ENCODE assay signal across 9 cellular contexts in the genomic region with DNA sequence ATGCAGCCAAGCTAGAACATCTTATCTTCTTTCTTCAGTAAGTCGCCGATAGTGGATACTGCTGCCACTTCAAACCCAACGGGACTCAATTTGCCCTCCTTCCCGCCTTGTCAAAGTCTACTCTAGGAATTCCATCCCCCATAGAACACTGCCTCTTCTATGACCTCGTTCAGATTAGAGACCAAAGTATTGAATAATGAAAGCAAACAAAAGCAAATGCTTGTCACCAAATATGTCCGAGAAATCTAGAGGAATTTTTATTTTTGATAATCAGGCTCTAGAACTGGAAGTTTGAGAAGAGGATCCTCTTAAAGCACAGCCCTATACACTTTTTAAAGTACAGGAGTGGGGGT. TPM values are rescaled to one million over a fixed set of nuclear protein-coding genes. Genes with fewer than 3 reads are reported as not detected.
DNase-seq lines count a peak whose midpoint lies in the region; ATAC-seq, FAIRE-seq and TF ChIP-seq lines count a peak whose summit lies in the region.
"Had no signal": no experiment of that assay in that cellular context is flagged by ENCODE, and none has a peak within 500 bp of the region (broad histone marks: within the 10 kb centered on the region; RNA-seq: fewer than 3 reads in every experiment).

No MANE protein-coding gene starts in this region.

- H3K4me3 Mint-ChIP-seq in CD4-positive, alpha-beta memory T cell, result peak overlapping the region; percentile 91 to 97 (median 96)

- CTCF ChIA-PET in CD4-positive, alpha-beta memory T cell (lab: Charles Lee; ENCODE audit: partially characterized antibody), result no interaction called here

- no peak for DNase-seq in CD4-positive, alpha-beta memory T cell
- DNase-seq in NCI-H2029 treated with DMSO at 0.1 percent for 48 hours (lab: John Stamatoyannopoulos, UW), result peak; percentile 94
- no peak for DNase-seq in RCC 7860 (ENCODE audit: low spot score)
- no peak for DNase-seq in GM19240 (ENCODE audit: insufficient read length, low spot score)

- peaks cover 13% of the 10 kb centered on the region for H3K36me3 ChIP-seq in CD4-positive, alpha-beta memory T cell (ENCODE audit: insufficient read depth, low read length)
- peaks cover 5% of the 10 kb centered on the region for H3K36me3 ChIP-seq in ectodermal cell (ENCODE audit: control insufficient read depth, insufficient read depth, low read length)
- H3K36me3 ChIP-seq in neural cell (ENCODE audit: insufficient read depth, low read length), result no peaks in the 10 kb centered on the region

- TF ChIP-seq CTCF in neural cell (IDR thresholded peaks at IDR 0.05; ENCODE audit: poor library complexity, severe bottlenecking), result no peak

- H3K79me2 ChIP-seq in neural cell (replicated peaks; ENCODE audit: insufficient read depth, low read length), result peaks cover 42% of the 10 kb centered on the region

- H3K36me3 Mint-ChIP-seq in CD4-positive, alpha-beta memory T cell, result peaks cover 17 to 45% of the 10 kb centered on the region in 2 donors

- H3K9me3 Mint-ChIP-seq in CD4-positive, alpha-beta memory T cell, result peaks cover 0 to 2% (median 0%) of the 10 kb centered on the region in 8 donors

- H3K4me1 Mint-ChIP-seq in CD4-positive, alpha-beta memory T cell, result peaks cover 33 to 75% (median 53%) of the 10 kb centered on the region in 4 donors

- peak overlapping the region; percentile 82 for H3K4me2 ChIP-seq in neural cell (ENCODE audit: low read length)

- TF ChIP-seq EP300 in neural cell (conservative IDR thresholded peaks at IDR 0.05; ENCODE audit: poor library complexity, severe bottlenecking), result no peak

- peak overlapping the region; percentile 99 for H2AFZ ChIP-seq in neural cell (ENCODE audit: low read depth, low read length)

- H3K27me3 ChIP-seq in CD4-positive, alpha-beta memory T cell (ENCODE audit: insufficient read depth, low read length), result no peaks in the 10 kb centered on the region
- no peaks in the 10 kb centered on the region for H3K27me3 ChIP-seq in ectodermal cell (ENCODE audit: control insufficient read depth, insufficient read depth, low read length, poor library complexity, severe bottlenecking)
- H3K27me3 ChIP-seq in neural cell (ENCODE audit: insufficient read depth, low read depth, low read length), result no peaks in the 10 kb centered on the region

- H3K9me3 ChIP-seq in CD4-positive, alpha-beta memory T cell (ENCODE audit: control insufficient read depth in 1 of 2, low read length in 2 of 2), result no peaks in the 10 kb centered on the region
- H3K9me3 ChIP-seq in ectodermal cell (ENCODE audit: control insufficient read depth, low read length), result no peaks in the 10 kb centered on the region
- no peaks in the 10 kb centered on the region for H3K9me3 ChIP-seq in neural cell (ENCODE audit: low read length)

- peaks cover 35% of the 10 kb centered on the region for H3K4me1 ChIP-seq in CD4-positive, alpha-beta memory T cell (ENCODE audit: insufficient read depth, low read length)
- H3K4me1 ChIP-seq in ectodermal cell (ENCODE audit: control insufficient read depth, insufficient read depth, low read length), result peaks cover 4% of the 10 kb centered on the region

- ATAC-seq in GM21423 (IDR thresholded peaks at IDR 0.05; ENCODE audit: unreplicated experiment) (no peak), HG03520 (IDR thresholded peaks at IDR 0.05; ENCODE audit: unreplicated experiment) (no peak)

- H3K27ac Mint-ChIP-seq in CD4-positive, alpha-beta memory T cell, result peak overlapping the region; percentile 84 to 98 (median 94)

- no peaks in the 10 kb centered on the region for H3K9me2 ChIP-seq in neural cell (ENCODE audit: insufficient read depth, low read length)

- no peaks in the 10 kb centered on the region for H3K27me3 Mint-ChIP-seq in CD4-positive, alpha-beta memory T cell

- TF ChIP-seq RAD21 in neural cell (conservative IDR thresholded peaks at IDR 0.05), result no peak

- POLR2A ChIA-PET in CD4-positive, alpha-beta memory T cell (lab: Charles Lee; ENCODE audit: partially characterized antibody), result interaction anchor here (0.6 to 2.2 kb wide), 6 partner anchors 8 to 174 kb away, joined by 3 to 28 read pairs (median 4); a partner anchor contains a TSS

- intact Hi-C loops in CD4-positive, alpha-beta memory T cell (cut with micrococcal nuclease), result no loop called here

- WGBS in ectodermal cell, 2 experiments, result 31 to 35% methylated on average over 6 of the region's 6 CpGs

- peak overlapping the region; percentile 45 to 62 for H3K4me3 ChIP-seq in CD4-positive, alpha-beta memory T cell (ENCODE audit: low read length in 2 of 2)
- H3K4me3 ChIP-seq in ectodermal cell (ENCODE audit: insufficient read depth, low read depth, low read length) (peak overlapping the region; percentile 95), neural cell (ENCODE audit: low read length) (peak overlapping the region; percentile 90)

- H4K20me1 ChIP-seq in neural cell (ENCODE audit: insufficient read depth), result no peaks in the 10 kb centered on the region

- peak overlapping the region; percentile 56 for H3K27ac ChIP-seq in CD4-positive, alpha-beta memory T cell (ENCODE audit: low read depth, low read length)
- H3K27ac ChIP-seq in ectodermal cell (ENCODE audit: insufficient read depth, low read depth, low read length, poor library complexity, severe bottlenecking), result no peak overlapping the region
- peak overlapping the region; percentile 82 for H3K27ac ChIP-seq in neural cell (ENCODE audit: low read length)

- no peaks in the 10 kb centered on the region for H3F3A ChIP-seq in neural cell (ENCODE audit: insufficient read depth, low read length, poor library complexity, severe bottlenecking)

- peak overlapping the region; percentile 82 for H3K9ac ChIP-seq in neural cell (ENCODE audit: low read length)

- no peak for FAIRE-seq in RCC 7860 (lab: Jason Lieb, UNC)

TF ChIP-seq in neural cell, 6 proteins besides CTCF, POLR2A, EP300 and RAD21:
- TF ChIP-seq SMC3 (conservative IDR thresholded peaks at IDR 0.05; ENCODE audit: poor library complexity), result no peak
- no peak for TF ChIP-seq POLR2AphosphoS5 (IDR thresholded peaks at IDR 0.05)
- no peak for TF ChIP-seq TAF1 (IDR thresholded peaks at IDR 0.05; ENCODE audit: low read depth)
- no peak for TF ChIP-seq EZH2 (IDR thresholded peaks at IDR 0.05; ENCODE audit: borderline replicate concordance, insufficient read depth, low read length, poor library complexity, severe bottlenecking)

RNA-seq across cellular contexts. Expression of a gene that starts 0.9 kb away (rescaled TPM):
- 10 to 100 TPM; 24.5 to 25.2 TPM for total RNA-seq in CD4-positive, alpha-beta memory T cell
- 1 to 10 TPM; 8.8 to 9.0 TPM for polyA plus RNA-seq in CD4-positive, alpha-beta memory T cell
- 22.4 TPM for polyA plus RNA-seq in ectodermal cell (2013, experiment 1 of 4)
- polyA plus RNA-seq in ectodermal cell (2013, experiment 2 of 4), result 25.3 TPM
- polyA plus RNA-seq in ectodermal cell (2013, experiment 3 of 4), result 17.5 TPM
- 21.1 TPM for polyA plus RNA-seq in ectodermal cell (2013, experiment 4 of 4)
- polyA plus RNA-seq in neural cell, result 23.3 and 23.6 TPM in 2 replicates
- polyA minus RNA-seq in neural cell, result 25.1 and 27.9 TPM in 2 replicates

RNA-seq across cellular contexts. Expression of a gene that starts 12.7 kb away (rescaled TPM):
- 10 to 100 TPM; 13.4 to 15.4 TPM for total RNA-seq in CD4-positive, alpha-beta memory T cell
- polyA plus RNA-seq in CD4-positive, alpha-beta memory T cell, result 10 to 100 TPM; 55.6 to 77.8 TPM
- polyA plus RNA-seq in ectodermal cell (2013, experiment 1 of 4), result 46.3 TPM
- 49.4 TPM for polyA plus RNA-seq in ectodermal cell (2013, experiment 2 of 4)
- polyA plus RNA-seq in ectodermal cell (2013, experiment 3 of 4), result 51.2 TPM
- 49.3 TPM for polyA plus RNA-seq in ectodermal cell (2013, experiment 4 of 4)
- polyA plus RNA-seq in neural cell, result 2.2 and 3.0 TPM in 2 replicates
- 2.4 and 5.6 TPM in 2 replicates for polyA minus RNA-seq in neural cell

RNA-seq across cellular contexts. Expression of a gene that starts 20.9 kb away (rescaled TPM):
- not detected for total RNA-seq in CD4-positive, alpha-beta memory T cell
- polyA plus RNA-seq in CD4-positive, alpha-beta memory T cell, result not detected
- not detected for polyA plus RNA-seq in ectodermal cell (2013, experiment 1 of 4)
- polyA plus RNA-seq in ectodermal cell (2013, experiment 2 of 4), result not detected
- polyA plus RNA-seq in ectodermal cell (2013, experiment 3 of 4), result not detected
- not detected for polyA plus RNA-seq in ectodermal cell (2013, experiment 4 of 4)
- polyA plus RNA-seq in neural cell, result not detected in 2 replicates
- not detected in 2 replicates for polyA minus RNA-seq in neural cell
- total RNA-seq: LHCN-M2 had no signal

Comparison
In these comparisons a context has a peak if more than half of its experiments do, and no peak if none do; other contexts are left out.
1. RNA of a gene that starts 12.7 kb away (polyA plus RNA-seq): 55.6 to 77.8 TPM in CD4-positive, alpha-beta memory T cell; 2.2 to 3.0 TPM in neural cell; every median in the first group is over 10 times any median in the second.
2. Peak in every context shown above with its lines, with median percentiles within 50 percentile points of each other: H3K4me3 ChIP-seq.